8 cellular contexts compared by ENCODE assay signal in the genomic region with DNA sequence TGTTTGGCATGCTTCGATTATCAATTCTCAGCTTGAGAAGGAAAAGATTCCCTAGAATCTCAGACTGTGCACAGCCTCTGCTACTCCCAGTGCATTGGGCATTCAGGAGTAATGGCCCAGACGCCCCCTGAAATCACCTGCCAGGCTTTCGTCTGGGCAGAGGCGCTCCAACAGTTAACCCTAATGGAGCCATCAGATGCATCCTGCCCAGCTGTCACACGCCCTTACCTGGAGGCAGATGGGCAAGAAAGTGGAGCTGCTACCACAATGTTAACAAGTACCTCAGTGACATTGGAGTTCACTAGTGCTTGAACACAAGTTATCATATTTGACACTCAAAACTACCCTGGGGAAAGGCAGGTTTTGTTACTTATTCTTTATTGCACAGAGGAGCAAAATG. TPM values are rescaled to one million over a fixed set of nuclear protein-coding genes. Genes with fewer than 3 reads are reported as not detected.
DNase-seq lines count a peak whose midpoint lies in the region; ATAC-seq and TF ChIP-seq lines count a peak whose summit lies in the region.

No MANE protein-coding gene starts in this region.

- H3K4me3 ChIP-seq in heart left ventricle (peak overlapping the region in 11 of 12 donors; percentile 69 to 97 (median 82)), RWPE2 (ENCODE audit: severe bottlenecking) (peak overlapping the region; percentile 89), fibroblast of lung (replicated peaks in 1 of 4; ENCODE audit: control extremely low read depth in 1 of 4, insufficient read depth in 1 of 4, low read depth in 3 of 4, low read length in 4 of 4) (peak overlapping the region; percentile 79 to 93 (median 86)), sigmoid colon (peak overlapping the region in 3 of 4 donors; percentile 63 to 73 (median 72))

- no peak for TF ChIP-seq EP300 in sigmoid colon (IDR thresholded peaks at IDR 0.05)

- DNase-seq in heart left ventricle (no peak), left cardiac atrium (no peak), RWPE2 (ENCODE audit: low spot score) (no peak), fibroblast of lung (ENCODE audit: low read depth in 2 of 2) (no peak), sigmoid colon (no peak), SW 1271 (lab: John Stamatoyannopoulos, UW) (no peak)

- WGBS in heart left ventricle, 4 donors: 23 to 35% (median 29%) methylated on average over 5 of the region's 5 CpGs
- 13 to 45% methylated on average over 5 of the region's 5 CpGs for WGBS in sigmoid colon, 2 donors

- H4K20me1 ChIP-seq in fibroblast of lung (ENCODE audit: control insufficient read depth, extremely low read depth, insufficient read depth, low read length): no peaks in the 10 kb centered on the region

- TF ChIP-seq CTCF in heart left ventricle (IDR thresholded peaks at IDR 0.05) (no peak), RWPE2 (IDR thresholded peaks at IDR 0.05; ENCODE audit: poor library complexity, severe bottlenecking) (no peak), fibroblast of lung (conservative IDR thresholded peaks at IDR 0.05 in 1 of 2, IDR thresholded peaks at IDR 0.05 in 1 of 2; ENCODE audit: low read depth in 1 of 2, low read length in 2 of 2) (no peak), sigmoid colon (IDR thresholded peaks at IDR 0.05) (no peak)

- H3K36me3 ChIP-seq in heart left ventricle (no peaks in the 10 kb centered on the region), RWPE2 (ENCODE audit: low read depth) (no peaks in the 10 kb centered on the region), fibroblast of lung (ENCODE audit: control insufficient read depth, insufficient read depth, low read length) (no peaks in the 10 kb centered on the region), sigmoid colon (no peaks in the 10 kb centered on the region)

- H3K4me2 ChIP-seq in fibroblast of lung (ENCODE audit: extremely low read depth, insufficient read depth, low read length): peak overlapping the region; percentile 65

- TF ChIP-seq POLR2A in heart left ventricle (IDR thresholded peaks at IDR 0.05): no peak
- TF ChIP-seq POLR2A in sigmoid colon (IDR thresholded peaks at IDR 0.05): no peak

- no peak overlapping the region for H3K9ac ChIP-seq in fibroblast of lung (ENCODE audit: insufficient read depth, low read length)

- peak overlapping the region in 8 of 12 donors; percentile 94 to 100 (median 98) for H3K27ac ChIP-seq in heart left ventricle
- no peak overlapping the region for H3K27ac ChIP-seq in RWPE2 (ENCODE audit: poor library complexity, severe bottlenecking)
- no peak overlapping the region for H3K27ac ChIP-seq in fibroblast of lung (ENCODE audit: insufficient read depth, low read length)
- H3K27ac ChIP-seq in sigmoid colon: peak overlapping the region; percentile 95 to 99 (median 97)

- H3K27me3 ChIP-seq in heart left ventricle (peaks cover 0 to 18% (median 0%) of the 10 kb centered on the region in 9 donors), RWPE2 (ENCODE audit: insufficient read depth, poor library complexity, severe bottlenecking) (no peaks in the 10 kb centered on the region), fibroblast of lung (ENCODE audit: control insufficient read depth, insufficient read depth, low read length) (no peaks in the 10 kb centered on the region), sigmoid colon (no peaks in the 10 kb centered on the region)

- H3K9me3 ChIP-seq in heart left ventricle (no peaks in the 10 kb centered on the region), RWPE2 (ENCODE audit: severe bottlenecking) (no peaks in the 10 kb centered on the region), fibroblast of lung (ENCODE audit: control insufficient read depth, insufficient read depth, low read depth, low read length) (no peaks in the 10 kb centered on the region), sigmoid colon (no peaks in the 10 kb centered on the region)

- intact Hi-C loops in heart left ventricle (cut with DNase I) (loop anchor here in 8 of 10 donors (5.0 to 10.0 kb wide), 11 partner anchors 54 to 186 kb away; no protein-coding TSS in a partner anchor), left cardiac atrium (cut with DNase I) (loop anchor here in 1 of 2 donors (10.0 kb wide), 2 partner anchors 63 to 93 kb away; no protein-coding TSS in a partner anchor), sigmoid colon (cut with DNase I) (loop anchor here (5.0 to 10.0 kb wide), 4 partner anchors 64 to 223 kb away; no protein-coding TSS in a partner anchor)

- ATAC-seq in heart left ventricle (no peak), left cardiac atrium (no peak), RWPE2 (ENCODE audit: low read depth) (no peak), HG03565 (IDR thresholded peaks at IDR 0.05; ENCODE audit: unreplicated experiment) (no peak), GM18498 (IDR thresholded peaks at IDR 0.05; ENCODE audit: unreplicated experiment) (no peak)

- H3K4me1 ChIP-seq in heart left ventricle: peaks cover 0 to 29% (median 16%) of the 10 kb centered on the region in 12 donors
- H3K4me1 ChIP-seq in RWPE2 (ENCODE audit: insufficient read depth, poor library complexity, severe bottlenecking): peaks cover 3% of the 10 kb centered on the region
- H3K4me1 ChIP-seq in fibroblast of lung (ENCODE audit: control insufficient read depth, extremely low read depth, insufficient read depth, low read length): peaks cover 2% of the 10 kb centered on the region
- peaks cover 0 to 24% (median 13%) of the 10 kb centered on the region in 4 donors for H3K4me1 ChIP-seq in sigmoid colon

- peaks cover 34% of the 10 kb centered on the region for H3K79me2 ChIP-seq in fibroblast of lung (ENCODE audit: control insufficient read depth, insufficient read depth, low read length)

- no peak overlapping the region for H2AFZ ChIP-seq in fibroblast of lung (ENCODE audit: low read length)

RNA-seq across cellular contexts. Expression of a gene that starts 1.0 kb away (rescaled TPM):
- total RNA-seq in heart left ventricle (10 to 100 TPM; 13.2 to 29.6 (median 17.6) TPM), left cardiac atrium (10 to 100 TPM; 20.9 to 30.3 TPM), fibroblast of lung (39.3 and 39.5 TPM in 2 replicates), sigmoid colon (10 to 100 TPM; 36.0 to 55.1 (median 41.6) TPM)
- polyA plus RNA-seq in heart left ventricle (1 to 10 TPM; 3.7 to 7.5 TPM), fibroblast of lung (18.8 and 21.0 TPM in 2 replicates), sigmoid colon (1 to 10 TPM; 1.8 to 7.2 (median 4.8) TPM)
- polyA plus RNA-seq in fibroblast of lung (2012): 11.3 and 18.3 TPM in 2 replicates
- 64.0 and 140 TPM in 2 replicates for polyA minus RNA-seq in fibroblast of lung (ENCODE audit: low replicate concordance)

Comparison
In these comparisons a context has a peak if more than half of its experiments do, and no peak if none do; other contexts are left out.
1. H3K27ac ChIP-seq: peak in heart left ventricle (8 of 12) and sigmoid colon (4 of 4); none in RWPE2 (single experiment) and fibroblast of lung (single experiment).
2. Peak in every context shown above with its lines, with median percentiles within 50 percentile points of each other: H3K4me3 ChIP-seq.